ENCODE assay signal across 11 cellular contexts in the genomic region with DNA sequence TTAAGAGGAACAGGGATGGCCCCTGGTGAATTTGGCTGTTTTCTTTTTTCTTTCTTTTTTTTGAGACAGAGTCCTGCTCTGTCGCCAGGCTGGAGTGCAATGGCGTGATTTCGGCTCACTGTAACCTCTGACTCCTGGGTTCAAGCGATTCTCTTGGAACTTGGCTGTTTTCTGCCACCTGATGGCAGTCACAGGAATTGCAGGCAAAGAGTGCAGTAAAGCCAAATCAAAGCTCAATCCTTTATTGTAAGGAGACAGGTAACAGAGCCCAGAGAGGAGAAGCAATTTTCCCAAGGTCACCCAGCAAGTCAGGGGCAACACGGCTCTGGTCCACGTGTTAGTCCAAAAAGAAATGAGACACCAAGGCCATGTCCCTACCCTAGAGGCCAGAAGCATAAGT. TPM values are rescaled to one million over a fixed set of nuclear protein-coding genes. Genes with fewer than 3 reads are reported as not detected.
DNase-seq lines count a peak whose midpoint lies in the region; ATAC-seq and TF ChIP-seq lines count a peak whose summit lies in the region.
"Had no signal": no experiment of that assay in that cellular context is flagged by ENCODE, and none has a peak within 500 bp of the region (broad histone marks: within the 10 kb centered on the region; RNA-seq: fewer than 3 reads in every experiment).

No MANE protein-coding gene starts in this region.

- H3K27me3 ChIP-seq in hepatocyte (peaks cover 8% of the 10 kb centered on the region), prostate gland (replicated peaks; ENCODE audit: insufficient read depth) (no peaks in the 10 kb centered on the region)

- TF ChIP-seq CTCF in AG04449 (IDR thresholded peaks at IDR 0.05; ENCODE audit: insufficient read depth, low read length, missing control alignments) (peak; percentile 2), GM12875 (IDR thresholded peaks at IDR 0.05; ENCODE audit: borderline replicate concordance, insufficient read depth, low read depth, low read length) (peak; percentile 40; the same call in 1 of the 2 replicates), VCaP (conservative IDR thresholded peaks at IDR 0.05) (peak; percentile 31; the same call in 1 of the 2 replicates), hepatocyte (IDR thresholded peaks at IDR 0.05; ENCODE audit: poor library complexity) (peak; percentile 35), prostate gland (IDR thresholded peaks at IDR 0.05) (peak in 1 of 4 experiments; percentile 15)

- no peaks in the 10 kb centered on the region for H3K9me2 ChIP-seq in hepatocyte (replicated peaks; ENCODE audit: insufficient read depth)

- H2AFZ ChIP-seq in hepatocyte, result no peak overlapping the region

- H3K4me1 ChIP-seq in hepatocyte (ENCODE audit: insufficient read depth) (no peaks in the 10 kb centered on the region), prostate gland (replicated peaks) (no peaks in the 10 kb centered on the region)

- POLR2A ChIA-PET in AG04449 (lab: Yijun Ruan, JAX), result no interaction called here

- H3K36me3 ChIP-seq in hepatocyte (replicated peaks; ENCODE audit: insufficient read depth, low read depth) (no peaks in the 10 kb centered on the region), prostate gland (no peaks in the 10 kb centered on the region)

- DNase-seq in AG04449 (ENCODE audit: low read depth, low spot score) (no peak), hepatocyte (ENCODE audit: low spot score) (no peak), prostate gland (ENCODE audit: low spot score) (no peak)
- no peak for DNase-seq in activated naive CD4-positive, alpha-beta T cell (lab: John Stamatoyannopoulos, UW)
- no peak for DNase-seq in activated naive CD4-positive, alpha-beta T cell treated with Interleukin-2 at 50 U/mL for 16 hours
- DNase-seq: activated gamma-delta T cell; CD4-positive, CD25-positive, alpha-beta regulatory T cell; NCI-H2107 had no signal

- no peak for ATAC-seq in GM21786 (IDR thresholded peaks at IDR 0.05; ENCODE audit: unreplicated experiment)

- H3K79me2 ChIP-seq in hepatocyte, result no peaks in the 10 kb centered on the region

- WGBS in hepatocyte (ENCODE audit: low lambda C conversion rate, missing lambda C conversion rate), result 80% methylated on average over 6 of the region's 6 CpGs
- WGBS in prostate gland, result 85% methylated on average over 6 of the region's 6 CpGs

- H3K4me3 ChIP-seq in AG04449 (ENCODE audit: low read depth, low read length), result no peak overlapping the region
- H3K4me3 ChIP-seq in GM12875 (ENCODE audit: low read depth, low read length), result no peak overlapping the region
- no peak overlapping the region for H3K4me3 ChIP-seq in hepatocyte
- no peak overlapping the region for H3K4me3 ChIP-seq in prostate gland

- intact Hi-C loops in prostate gland (cut with DNase I), result no loop called here

- H3K9me3 ChIP-seq in hepatocyte (ENCODE audit: low read depth), result no peaks in the 10 kb centered on the region
- H3K9me3 ChIP-seq in prostate gland, result no peaks in the 10 kb centered on the region

- H3K27ac ChIP-seq in VCaP, result no peak overlapping the region
- H3K27ac ChIP-seq in hepatocyte, result no peak overlapping the region
- H3K27ac ChIP-seq in prostate gland, result no peak overlapping the region

- no peak overlapping the region for H3K4me2 ChIP-seq in hepatocyte

- no peaks in the 10 kb centered on the region for H4K20me1 ChIP-seq in hepatocyte (ENCODE audit: insufficient read depth, poor library complexity, severe bottlenecking)

- no peak for TF ChIP-seq POLR2A in prostate gland (IDR thresholded peaks at IDR 0.05)

- CTCF ChIA-PET in AG04449 (lab: Yijun Ruan, JAX), result no interaction called here

RNA-seq across cellular contexts. Expression of gene TINCR, which starts 6.2 kb away (rescaled TPM):
- total RNA-seq in hepatocyte, result 0.64 and 1.8 TPM in 2 replicates
- 2.4 and 4.9 TPM in 2 replicates for polyA plus RNA-seq in hepatocyte
- 1 to 10 TPM; 6.7 to 8.4 TPM for total RNA-seq in prostate gland
- polyA plus RNA-seq: CD4-positive, CD25-positive, alpha-beta regulatory T cell had no signal
